In genomic region chr6:96184798-96185197, GRCh38 we compare ENCODE assay signal across 26 cellular contexts.
DNase-seq lines count a peak whose midpoint lies in the region; ATAC-seq, FAIRE-seq and TF ChIP-seq lines count a peak whose summit lies in the region.
"Had no signal": no experiment of that assay in that cellular context is flagged by ENCODE, and none has a peak within 500 bp of the region (broad histone marks: within the 10 kb centered on the region; RNA-seq: fewer than 3 reads in every experiment).

No MANE protein-coding gene starts in this region.

- in situ Hi-C loops in HAP-1 (cut with MboI; ENCODE audit: low sequenced_read_pairs) = no loop called here

- no peak overlapping the region for H3K14ac ChIP-seq in H1 (ENCODE audit: insufficient read length)

- no peak overlapping the region for H4K91ac ChIP-seq in H1 (replicated peaks; ENCODE audit: insufficient read length, low read length)

- no peaks in the 10 kb centered on the region for H3K79me2 ChIP-seq in H1 (ENCODE audit: control insufficient read depth in 1 of 2, insufficient read depth in 2 of 2, low read length in 2 of 2)
- H3K79me2 ChIP-seq in mesendoderm (ENCODE audit: control insufficient read depth, insufficient read depth, low read length) = no peaks in the 10 kb centered on the region

- no peak overlapping the region for H2BK12ac ChIP-seq in H1 (ENCODE audit: low read depth, low read length)

- POLR2A ChIA-PET in H1 (lab: Charles Lee; ENCODE audit: partially characterized antibody) = no interaction called here

- H3K23ac ChIP-seq in H1 (ENCODE audit: insufficient read length) (no peak overlapping the region), mesendoderm (ENCODE audit: low read length) (no peak overlapping the region)

- H3K56ac ChIP-seq in H1 (replicated peaks; ENCODE audit: insufficient read length, low read depth, low read length) (no peak overlapping the region), mesendoderm (ENCODE audit: low read length) (no peak overlapping the region)

- H4K5ac ChIP-seq in H1 (ENCODE audit: insufficient read length, low read depth, low read length) = no peak overlapping the region
- H4K5ac ChIP-seq in mesendoderm (ENCODE audit: low read length) = no peak overlapping the region

- no peak overlapping the region for H2AK5ac ChIP-seq in H1 (ENCODE audit: low read depth, low read length)
- H2AK5ac ChIP-seq in mesendoderm (ENCODE audit: low read length) = no peak overlapping the region

- no peaks in the 10 kb centered on the region for H4K20me1 ChIP-seq in H1 (replicated peaks in 1 of 2; ENCODE audit: control insufficient read depth in 1 of 2, insufficient read depth in 2 of 2, low read length in 2 of 2)

- H4K8ac ChIP-seq in H1 (ENCODE audit: extremely low read depth, insufficient read depth, low read length) (no peak overlapping the region), mesendoderm (ENCODE audit: low read depth, low read length) (no peak overlapping the region)

- no peaks in the 10 kb centered on the region for H3K27me3 ChIP-seq in HAP-1 (ENCODE audit: low read depth)
- H3K27me3 ChIP-seq in H1 (replicated peaks in 1 of 4; ENCODE audit: control insufficient read depth in 3 of 4, extremely low read depth in 1 of 4, insufficient read depth in 3 of 4, low read length in 3 of 4) = no peaks in the 10 kb centered on the region
- no peaks in the 10 kb centered on the region for H3K27me3 ChIP-seq in mesendoderm (ENCODE audit: insufficient read depth, low read length, poor library complexity)
- no peaks in the 10 kb centered on the region for H3K27me3 ChIP-seq in right cardiac atrium (ENCODE audit: control insufficient read depth, insufficient read depth)
- H3K27me3 ChIP-seq in heart left ventricle = no peaks in the 10 kb centered on the region
- H3K27me3 ChIP-seq: MG63 had no signal

- TF ChIP-seq POLR2A in H1 (IDR thresholded peaks at IDR 0.05; ENCODE audit: control extremely low read depth in 1 of 2, low read depth in 2 of 2, low read length in 2 of 2) = no peak
- TF ChIP-seq POLR2A in heart left ventricle (IDR thresholded peaks at IDR 0.05) = no peak

- no peak overlapping the region for H3K27ac ChIP-seq in H1 (ENCODE audit: low read depth, low read length)
- H3K27ac ChIP-seq in mesendoderm (ENCODE audit: low read depth, low read length) = no peak overlapping the region
- H3K27ac ChIP-seq in right cardiac atrium (ENCODE audit: low read length) = no peak overlapping the region
- H3K27ac ChIP-seq in heart left ventricle = no peak overlapping the region
- H3K27ac ChIP-seq: SK-N-MC had no signal

- H2BK5ac ChIP-seq in H1 (ENCODE audit: low read depth, low read length) = no peak overlapping the region
- no peak overlapping the region for H2BK5ac ChIP-seq in mesendoderm (ENCODE audit: low read length)

- no peak overlapping the region for H2AFZ ChIP-seq in H1 (ENCODE audit: low read length)

- no peaks in the 10 kb centered on the region for H3K23me2 ChIP-seq in H1 (ENCODE audit: low read depth, low read length)

- H3K4ac ChIP-seq in H1 (replicated peaks; ENCODE audit: insufficient read length, low read depth, low read length) = no peak overlapping the region
- no peak overlapping the region for H3K4ac ChIP-seq in mesendoderm (ENCODE audit: low read depth, low read length)

- TF ChIP-seq CTCF in H1 (IDR thresholded peaks at IDR 0.05; ENCODE audit: control extremely low read depth in 1 of 3, insufficient read depth in 1 of 3, low read depth in 1 of 3, low read length in 3 of 3) (no peak), foreskin fibroblast (IDR thresholded peaks at IDR 0.05; ENCODE audit: low read depth, low read length) (no peak), heart left ventricle (IDR thresholded peaks at IDR 0.05) (no peak)

- H3K4me2 ChIP-seq in H1 (ENCODE audit: insufficient read depth in 1 of 2, low read depth in 2 of 2, low read length in 2 of 2) (peak overlapping the region in 1 of 2 experiments; percentile 30; a peak in 2 of 4 replicates), mesendoderm (ENCODE audit: low read length) (no peak overlapping the region)

- H3K79me1 ChIP-seq in H1 (ENCODE audit: low read depth, low read length) (no peaks in the 10 kb centered on the region), mesendoderm (ENCODE audit: low read length) (no peaks in the 10 kb centered on the region)

- intact Hi-C loops in right cardiac atrium (cut with DNase I) = no loop called here
- intact Hi-C loops in heart left ventricle (cut with DNase I) = no loop called here

- H3K18ac ChIP-seq in H1 (ENCODE audit: extremely low read depth, low read length) = no peak overlapping the region
- no peak overlapping the region for H3K18ac ChIP-seq in mesendoderm (ENCODE audit: low read length)

- TF ChIP-seq EP300 in H1 (IDR thresholded peaks at IDR 0.05; ENCODE audit: borderline replicate concordance in 1 of 2, low read depth in 2 of 2, low read length in 2 of 2) = no peak

- H3K4me1 ChIP-seq in HAP-1 (peaks cover 10% of the 10 kb centered on the region), H1 (replicated peaks in 1 of 4; ENCODE audit: control insufficient read depth in 3 of 4, insufficient read depth in 4 of 4, low read length in 3 of 4) (peaks cover 0 to 13% (median 4%) of the 10 kb centered on the region in 4 experiments; a peak in 4 of 7 replicates), mesendoderm (ENCODE audit: control insufficient read depth, low read depth, low read length) (peaks cover 3% of the 10 kb centered on the region), right cardiac atrium (ENCODE audit: control insufficient read depth, insufficient read depth, low read length) (no peaks in the 10 kb centered on the region), heart left ventricle (no peaks in the 10 kb centered on the region)

- H2BK15ac ChIP-seq in H1 (ENCODE audit: low read length) (no peak overlapping the region), mesendoderm (replicated peaks; ENCODE audit: low read depth) (no peak overlapping the region)

- ATAC-seq in right cardiac atrium (no peak), heart left ventricle (no peak)
- ATAC-seq: GM12878, K562 had no signal

- CTCF ChIA-PET in H1 (lab: Charles Lee; ENCODE audit: partially characterized antibody) = interaction anchor here (0.6 to 1.5 kb wide), 5 partner anchors 17 to 1467 kb away, joined by 3 read pairs; no protein-coding TSS in a partner anchor

- H2BK20ac ChIP-seq in H1 (ENCODE audit: low read length) = no peak overlapping the region

- peak; percentile 37 for DNase-seq in D341Med (ENCODE audit: low spot score)
- DNase-seq in HAP-1 (ENCODE audit: low spot score in 2 of 2) = peak; percentile 53 to 93
- peak in 1 of 2 experiments; percentile 29 for DNase-seq in H1 (ENCODE audit: low read depth in 1 of 2, low spot score in 2 of 2)
- DNase-seq in mesendoderm = peak; percentile 62
- no peak for DNase-seq in GDM1 (lab: John Stamatoyannopoulos, UW)
- no peak for DNase-seq in right cardiac atrium
- no peak for DNase-seq in foreskin fibroblast
- no peak for DNase-seq in heart left ventricle
- DNase-seq: 8988T; ACHN; CD4-positive, CD25-positive, alpha-beta regulatory T cell; DMS53; GOT3; MG63; NCI-H1105 treated with DMSO at 0.1 percent for 48 hours; NCI-H146; NCI-H1930; NCI-H446 treated with DMSO at 0.1 percent for 48 hours; NCI-H526; SIG-M5 had no signal

- 0% methylated on average over 2 of the region's 2 CpGs; no CpG with 5 or more reads in 1 of the 2 experiments for WGBS in H1 (ENCODE audit: extremely low coverage in 1 of 2, insufficient coverage in 1 of 2, insufficient read length in 1 of 2, insufficient replicate concordance in 2 of 2, low coverage in 1 of 2, low lambda C conversion rate in 2 of 2, missing lambda C conversion rate in 1 of 2), 2 experiments
- no CpG with 5 or more reads among the region's 2 CpGs for WGBS in mesendoderm (ENCODE audit: extremely low coverage, insufficient coverage, low lambda C conversion rate)
- WGBS in right cardiac atrium = 0% methylated on average over 2 of the region's 2 CpGs
- 0 to 18% (median 1%) methylated on average over 2 of the region's 2 CpGs for WGBS in heart left ventricle, 4 donors

- H3K4me3 ChIP-seq in HAP-1 = no peak overlapping the region
- peak overlapping the region in 1 of 4 experiments; percentile 28; a peak in 1 of 8 replicates for H3K4me3 ChIP-seq in H1 (ENCODE audit: extremely low read depth in 1 of 4, insufficient read depth in 2 of 4, low read depth in 3 of 4, low read length in 4 of 4)
- no peak overlapping the region for H3K4me3 ChIP-seq in mesendoderm (ENCODE audit: low read length)
- no peak overlapping the region for H3K4me3 ChIP-seq in right cardiac atrium (ENCODE audit: low read length)
- no peak overlapping the region for H3K4me3 ChIP-seq in foreskin fibroblast (ENCODE audit: low read depth in 1 of 2, low read length in 2 of 2)
- no peak overlapping the region for H3K4me3 ChIP-seq in heart left ventricle
- H3K4me3 ChIP-seq: GM12878, K562, MG63, SK-N-MC had no signal

- peak; percentile 75 for FAIRE-seq in H1 (lab: Jason Lieb, UNC)
- FAIRE-seq: D721Med, G401.6, GM12878, K562, RCC 7860 had no signal

- H3K36me3 ChIP-seq in HAP-1 (replicated peaks) (no peaks in the 10 kb centered on the region), H1 (ENCODE audit: control insufficient read depth in 2 of 4, insufficient read depth in 4 of 4, low read length in 3 of 4) (no peaks in the 10 kb centered on the region), mesendoderm (ENCODE audit: control insufficient read depth, insufficient read depth, low read length) (no peaks in the 10 kb centered on the region), heart left ventricle (no peaks in the 10 kb centered on the region)
- H3K36me3 ChIP-seq: MG63 had no signal

- H3K9me3 ChIP-seq in HAP-1 (peaks cover 7% of the 10 kb centered on the region; the same call in 1 of the 2 replicates), H1 (ENCODE audit: insufficient read depth in 2 of 2, low read depth in 1 of 2, low read length in 1 of 2) (no peaks in the 10 kb centered on the region), right cardiac atrium (ENCODE audit: control insufficient read depth, low read length) (no peaks in the 10 kb centered on the region), heart left ventricle (no peaks in the 10 kb centered on the region)
- H3K9me3 ChIP-seq: MG63 had no signal

- H2BK120ac ChIP-seq in H1 (replicated peaks; ENCODE audit: low read depth, low read length) (no peak overlapping the region), mesendoderm (ENCODE audit: low read depth, low read length) (no peak overlapping the region)

- H3K9ac ChIP-seq in H1 (replicated peaks in 1 of 4; ENCODE audit: extremely low read depth in 1 of 4, low read depth in 3 of 4, low read length in 3 of 4) (no peak overlapping the region), mesendoderm (ENCODE audit: low read length) (no peak overlapping the region)

- TF ChIP-seq RAD21 in H1 (IDR thresholded peaks at IDR 0.05 in 1 of 2, conservative IDR thresholded peaks at IDR 0.05 in 1 of 2; ENCODE audit: low read depth in 2 of 2, low read length in 2 of 2) = no peak

TF ChIP-seq in H1, 55 proteins besides CTCF, POLR2A, EP300 and RAD21 (continues in another document):
- TF ChIP-seq NANOG (IDR thresholded peaks at IDR 0.05; ENCODE audit: insufficient read depth, low read depth, low read length, poor library complexity, severe bottlenecking) (peak; percentile 38), CREB1 (IDR thresholded peaks at IDR 0.05) (no peak)

Comparison
In these comparisons a context has a peak if more than half of its experiments do, and no peak if none do; other contexts are left out.
1. DNase-seq: peak in D341Med (single experiment), HAP-1 (2 of 2) and mesendoderm (single experiment); none in GDM1 (single experiment), right cardiac atrium (0 of 3), foreskin fibroblast (0 of 2) and heart left ventricle (0 of 5).